Comparison of ENCODE assay signal across 8 cellular contexts in the genomic region with DNA sequence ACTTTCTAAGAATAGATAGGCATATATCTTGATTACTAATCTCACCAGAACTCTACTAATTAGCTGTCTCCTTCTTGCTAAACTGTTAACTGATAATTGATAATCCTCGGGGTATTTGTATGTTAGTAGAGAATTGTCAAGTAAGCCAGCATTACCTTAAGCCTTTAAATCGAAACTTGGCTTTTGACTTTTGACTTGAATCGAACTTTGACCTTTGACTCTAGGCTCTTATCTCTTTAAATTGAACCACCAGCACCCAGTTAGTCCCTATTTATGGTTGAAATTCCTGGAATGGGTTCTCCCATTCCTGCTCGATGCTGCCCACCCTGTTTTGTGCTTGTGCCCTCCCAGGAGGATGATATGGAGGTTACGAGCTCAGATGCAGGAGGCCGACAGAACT.
"Had no signal": no experiment of that assay in that cellular context is flagged by ENCODE, and none has a peak within 500 bp of the region (broad histone marks: within the 10 kb centered on the region; RNA-seq: fewer than 3 reads in every experiment).

No MANE protein-coding gene starts in this region.

- H3K4me2 ChIP-seq: GM23338, KMS-11 had no signal

- H3K9ac ChIP-seq: KMS-11 had no signal

- H2AFZ ChIP-seq: GM23338 had no signal

- DNase-seq: H9, HCEC 1CT, IMR-90, KBM-7 had no signal

- H3K4me3 ChIP-seq: GM23338 had no signal

- FAIRE-seq: H1, H54 had no signal

- H3K27ac ChIP-seq: KMS-11 had no signal

- ATAC-seq: GM23338 had no signal
